1 cellular context compared by ENCODE assay signal in the genomic region with DNA sequence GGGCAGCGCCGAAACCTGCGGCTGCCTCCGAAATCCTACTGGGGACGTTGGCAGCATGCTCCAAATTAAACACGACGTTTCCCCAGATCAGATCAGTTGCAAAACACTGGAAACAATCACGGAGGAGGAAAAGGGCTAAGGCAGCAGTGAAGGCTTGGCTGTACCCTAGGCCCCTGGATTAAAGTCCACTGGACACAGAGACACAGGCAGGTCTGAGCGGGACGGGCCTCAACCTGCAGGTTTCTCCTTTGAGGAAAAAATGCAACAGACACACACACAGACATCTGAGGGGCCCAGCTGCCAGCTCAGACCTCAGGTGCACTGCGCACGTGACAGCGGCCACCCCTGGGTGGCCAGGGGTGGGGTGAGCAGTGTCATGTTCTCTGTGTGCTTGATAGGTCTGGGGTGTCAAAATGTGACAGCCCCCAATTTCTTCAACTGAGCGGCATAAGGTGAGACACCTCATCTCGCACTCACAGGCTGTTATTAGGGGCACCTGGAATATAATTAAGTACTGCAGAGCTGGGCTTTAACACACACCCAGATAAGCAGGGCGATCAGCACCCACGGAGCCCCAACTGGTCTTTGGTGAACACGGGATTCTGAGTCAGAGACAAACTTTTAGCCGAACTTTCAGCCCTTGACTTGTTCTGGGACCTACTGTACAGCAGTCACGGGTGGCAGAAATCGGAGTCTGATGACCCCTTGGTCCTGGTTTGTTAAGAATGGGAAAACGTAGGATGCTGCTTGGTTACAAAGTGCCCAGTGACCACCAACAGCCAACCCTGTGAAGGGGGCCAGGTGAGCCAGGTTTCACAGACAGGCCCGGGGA.
TF ChIP-seq lines count a peak whose summit lies in the region.

No MANE protein-coding gene starts in this region.

TF ChIP-seq in H1, 55 proteins besides CTCF, POLR2A, EP300 and RAD21:
- TF ChIP-seq CHD1 (IDR thresholded peaks at IDR 0.05; ENCODE audit: low read depth, low read length), result no peak
- TF ChIP-seq, protein P1, sequence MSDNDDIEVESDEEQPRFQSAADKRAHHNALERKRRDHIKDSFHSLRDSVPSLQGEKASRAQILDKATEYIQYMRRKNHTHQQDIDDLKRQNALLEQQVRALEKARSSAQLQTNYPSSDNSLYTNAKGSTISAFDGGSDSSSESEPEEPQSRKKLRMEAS (IDR thresholded peaks at IDR 0.05), result peak; percentile 49
